In the genomic region with DNA sequence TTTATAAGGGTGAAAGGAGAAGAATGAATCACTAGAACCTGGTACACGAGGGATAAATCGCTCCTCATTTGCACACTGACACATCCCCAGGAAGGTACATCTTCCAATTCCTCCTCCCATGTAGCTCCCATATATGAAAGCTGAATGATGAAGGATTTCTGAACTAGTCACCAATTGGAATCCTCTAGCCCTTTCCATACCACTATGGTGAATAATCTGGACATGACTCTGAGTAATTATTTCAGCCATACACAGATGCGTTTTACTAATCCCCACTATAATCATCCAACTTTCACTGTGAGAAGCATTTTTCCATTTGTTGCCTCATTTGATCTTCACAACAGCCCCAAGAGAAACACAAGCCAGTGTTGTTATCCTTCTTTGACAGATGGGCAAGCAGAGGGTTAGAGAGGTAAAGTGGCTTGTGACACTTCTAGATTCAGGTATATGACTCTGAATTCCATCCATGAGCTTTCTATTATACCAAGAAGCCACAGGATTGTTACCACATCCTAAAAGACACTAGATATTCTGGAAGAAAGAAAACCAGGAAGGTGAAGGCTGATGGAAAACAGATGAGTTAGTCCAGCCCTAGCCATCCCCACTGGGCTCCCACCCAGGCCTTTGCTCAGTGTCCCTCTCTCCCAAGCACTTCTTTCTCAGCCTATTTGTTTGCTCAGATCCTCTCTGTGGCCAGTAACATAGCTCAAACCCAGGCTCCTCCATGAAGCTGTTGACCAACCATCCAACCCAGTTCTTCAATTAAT, we compare ENCODE assay signal across 1 cellular context.
TF ChIP-seq lines count a peak whose summit lies in the region.

No MANE protein-coding gene starts in this region.

TF ChIP-seq in SK-N-SH treated with all-trans-retinoic acid at 6 μM for 48 hours, 23 proteins besides CTCF, POLR2A, EP300 and RAD21 (continued from another document):
- TF ChIP-seq, protein P1, sequence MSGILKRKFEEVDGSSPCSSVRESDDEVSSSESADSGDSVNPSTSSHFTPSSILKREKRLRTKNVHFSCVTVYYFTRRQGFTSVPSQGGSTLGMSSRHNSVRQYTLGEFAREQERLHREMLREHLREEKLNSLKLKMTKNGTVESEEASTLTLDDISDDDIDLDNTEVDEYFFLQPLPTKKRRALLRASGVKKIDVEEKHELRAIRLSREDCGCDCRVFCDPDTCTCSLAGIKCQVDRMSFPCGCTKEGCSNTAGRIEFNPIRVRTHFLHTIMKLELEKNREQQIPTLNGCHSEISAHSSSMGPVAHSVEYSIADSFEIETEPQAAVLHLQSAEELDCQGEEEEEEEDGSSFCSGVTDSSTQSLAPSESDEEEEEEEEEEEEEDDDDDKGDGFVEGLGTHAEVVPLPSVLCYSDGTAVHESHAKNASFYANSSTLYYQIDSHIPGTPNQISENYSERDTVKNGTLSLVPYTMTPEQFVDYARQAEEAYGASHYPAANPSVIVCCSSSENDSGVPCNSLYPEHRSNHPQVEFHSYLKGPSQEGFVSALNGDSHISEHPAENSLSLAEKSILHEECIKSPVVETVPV (CRISPR knock-in tag; IDR thresholded peaks at IDR 0.05): no peak
- no peak for TF ChIP-seq ARNTL (CRISPR knock-in tag; IDR thresholded peaks at IDR 0.05; ENCODE audit: borderline replicate concordance, low read depth)
- no peak for TF ChIP-seq ESRRG (CRISPR knock-in tag; IDR thresholded peaks at IDR 0.05)
- no peak for TF ChIP-seq CSDC2 (CRISPR knock-in tag; IDR thresholded peaks at IDR 0.05)
- no peak for TF ChIP-seq ZNF565 (CRISPR knock-in tag; conservative IDR thresholded peaks at IDR 0.05; ENCODE audit: low read depth)
- no peak for TF ChIP-seq BACH2 (CRISPR knock-in tag; IDR thresholded peaks at IDR 0.05; ENCODE audit: borderline replicate concordance)
- no peak for TF ChIP-seq PPARA (CRISPR knock-in tag; IDR thresholded peaks at IDR 0.05; ENCODE audit: borderline replicate concordance)
- no peak for TF ChIP-seq OSR1 (CRISPR knock-in tag; IDR thresholded peaks at IDR 0.05)
- TF ChIP-seq, protein P2, sequence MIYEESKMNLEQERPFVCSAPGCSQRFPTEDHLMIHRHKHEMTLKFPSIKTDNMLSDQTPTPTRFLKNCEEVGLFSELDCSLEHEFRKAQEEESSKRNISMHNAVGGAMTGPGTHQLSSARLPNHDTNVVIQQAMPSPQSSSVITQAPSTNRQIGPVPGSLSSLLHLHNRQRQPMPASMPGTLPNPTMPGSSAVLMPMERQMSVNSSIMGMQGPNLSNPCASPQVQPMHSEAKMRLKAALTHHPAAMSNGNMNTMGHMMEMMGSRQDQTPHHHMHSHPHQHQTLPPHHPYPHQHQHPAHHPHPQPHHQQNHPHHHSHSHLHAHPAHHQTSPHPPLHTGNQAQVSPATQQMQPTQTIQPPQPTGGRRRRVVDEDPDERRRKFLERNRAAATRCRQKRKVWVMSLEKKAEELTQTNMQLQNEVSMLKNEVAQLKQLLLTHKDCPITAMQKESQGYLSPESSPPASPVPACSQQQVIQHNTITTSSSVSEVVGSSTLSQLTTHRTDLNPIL (CRISPR knock-in tag; IDR thresholded peaks at IDR 0.05; ENCODE audit: low read depth): no peak
